8 cellular contexts compared by ENCODE assay signal in the genomic region with DNA sequence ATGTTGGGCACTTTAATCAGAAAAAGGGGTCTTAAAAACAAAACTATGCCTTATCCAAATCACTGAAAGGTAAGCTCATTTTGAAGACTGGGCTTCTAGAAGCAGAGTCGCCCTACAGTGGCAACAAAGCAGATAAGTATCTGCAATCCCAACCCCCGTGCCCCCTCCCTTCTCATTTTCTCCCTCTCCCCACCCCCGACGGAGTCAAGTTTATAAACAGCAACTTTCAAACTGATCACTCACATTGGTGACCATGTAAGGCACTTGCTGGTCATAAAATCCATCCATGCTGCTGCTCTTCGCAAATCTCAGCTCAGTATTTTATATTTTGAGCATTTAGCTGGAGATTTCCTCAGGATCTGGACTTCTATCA. TPM values are rescaled to one million over a fixed set of nuclear protein-coding genes. Genes with fewer than 3 reads are reported as not detected.
A peak's percentile ranks its signal among the peaks of the same experiment; 100 is the strongest.
DNase-seq lines count a peak whose midpoint lies in the region; ATAC-seq and TF ChIP-seq lines count a peak whose summit lies in the region.

No MANE protein-coding gene starts in this region.

- H3K9me3 Mint-ChIP-seq in stimulated activated naive CD8-positive, alpha-beta T cell treated with anti-CD3 and anti-CD28 coated beads, Interleukin-15, amount 100 ng/mL, for 72 hours = no peaks in the 10 kb centered on the region

- H3K79me2 ChIP-seq in Karpas-422 (ENCODE audit: low read length) = no peaks in the 10 kb centered on the region

- no peak for TF ChIP-seq CTCF in tibial nerve (IDR thresholded peaks at IDR 0.05)

- no peak for TF ChIP-seq POLR2A in tibial nerve (IDR thresholded peaks at IDR 0.05)

- DNase-seq in NCI-H2081 (lab: John Stamatoyannopoulos, UW) (peak; percentile 69 to 85), NCI-H2081 treated with DMSO at 0.1 percent for 48 hours (lab: John Stamatoyannopoulos, UW) (no peak), adipocyte (ENCODE audit: low read depth) (peak; percentile 39), iris pigment epithelial cell (ENCODE audit: low read depth) (peak; percentile 41), tibial nerve (ENCODE audit: low spot score in 2 of 2) (peak in 1 of 2 donors; percentile 47), Karpas-422 (no peak)
- DNase-seq in stimulated activated naive CD4-positive, alpha-beta T cell (lab: John Stamatoyannopoulos, UW) = no peak
- no peak for DNase-seq in stimulated activated naive CD8-positive, alpha-beta T cell treated with anti-CD3 and anti-CD28 coated beads, Interleukin-15, amount 100 ng/mL, for 72 hours

- no peak for ATAC-seq in stimulated activated naive CD8-positive, alpha-beta T cell treated with anti-CD3 and anti-CD28 coated beads, Interleukin-15, amount 100 ng/mL, for 72 hours

- no peaks in the 10 kb centered on the region for H3K36me3 ChIP-seq in adipocyte (ENCODE audit: control insufficient read depth, insufficient read depth, low read length, severe bottlenecking)
- no peaks in the 10 kb centered on the region for H3K36me3 ChIP-seq in tibial nerve
- no peaks in the 10 kb centered on the region for H3K36me3 ChIP-seq in Karpas-422 (ENCODE audit: insufficient read depth, low read length)

- no peak overlapping the region for H3K27ac Mint-ChIP-seq in stimulated activated naive CD8-positive, alpha-beta T cell treated with anti-CD3 and anti-CD28 coated beads, Interleukin-15, amount 100 ng/mL, for 72 hours

- H2AFZ ChIP-seq in Karpas-422 (ENCODE audit: low read length) = no peak overlapping the region

- peak overlapping the region; percentile 86 for H3K9ac ChIP-seq in adipocyte (ENCODE audit: low read length)
- no peak overlapping the region for H3K9ac ChIP-seq in Karpas-422 (ENCODE audit: low read length)

- H3K27me3 ChIP-seq in adipocyte (replicated peaks; ENCODE audit: control insufficient read depth, insufficient read depth, low read length) = no peaks in the 10 kb centered on the region
- H3K27me3 ChIP-seq in tibial nerve = no peaks in the 10 kb centered on the region
- H3K27me3 ChIP-seq in Karpas-422 (ENCODE audit: low read length) = no peaks in the 10 kb centered on the region

- 1 to 8% methylated on average over 5 of the region's 5 CpGs for WGBS in tibial nerve, 2 donors

- H3K4me1 ChIP-seq in adipocyte (ENCODE audit: control insufficient read depth, insufficient read depth, low read length) = peaks cover 32% of the 10 kb centered on the region
- H3K4me1 ChIP-seq in tibial nerve = peaks cover 0 to 19% (median 3%) of the 10 kb centered on the region in 4 donors
- H3K4me1 ChIP-seq in Karpas-422 (ENCODE audit: low read length) = 0 out of 2 replicates have a peak, but pooled peaks cover 2% of the 10 kb centered on the region

- no peak overlapping the region for H3K4me3 Mint-ChIP-seq in stimulated activated naive CD8-positive, alpha-beta T cell treated with anti-CD3 and anti-CD28 coated beads, Interleukin-15, amount 100 ng/mL, for 72 hours

- H3K27me3 Mint-ChIP-seq in stimulated activated naive CD8-positive, alpha-beta T cell treated with anti-CD3 and anti-CD28 coated beads, Interleukin-15, amount 100 ng/mL, for 72 hours = no peaks in the 10 kb centered on the region

- no peaks in the 10 kb centered on the region for H4K20me1 ChIP-seq in Karpas-422 (ENCODE audit: insufficient read depth, low read depth, low read length)

- no peak overlapping the region for H3K4me2 ChIP-seq in Karpas-422 (ENCODE audit: low read depth, low read length, poor library complexity, severe bottlenecking)

- H3K27ac ChIP-seq in tibial nerve (peak overlapping the region in 3 of 4 donors; percentile 12 to 96 (median 94)), Karpas-422 (ENCODE audit: low read length) (no peak overlapping the region)

- peak in 1 of 2 donors; percentile 5 for TF ChIP-seq EP300 in tibial nerve (IDR thresholded peaks at IDR 0.05)

- H3K9me3 ChIP-seq in adipocyte (ENCODE audit: control insufficient read depth, low read length) = no peaks in the 10 kb centered on the region
- no peaks in the 10 kb centered on the region for H3K9me3 ChIP-seq in tibial nerve
- H3K9me3 ChIP-seq in Karpas-422 (ENCODE audit: low read length) = no peaks in the 10 kb centered on the region

- H3K9me2 ChIP-seq in Karpas-422 (replicated peaks; ENCODE audit: insufficient read depth, low read length) = no peaks in the 10 kb centered on the region

- H3K4me3 ChIP-seq in adipocyte (ENCODE audit: low read length) (peak overlapping the region; percentile 93), tibial nerve (peak overlapping the region; percentile 52 to 73 (median 63)), Karpas-422 (ENCODE audit: low read length) (no peak overlapping the region)

- no peaks in the 10 kb centered on the region for H3K4me1 Mint-ChIP-seq in stimulated activated naive CD8-positive, alpha-beta T cell treated with anti-CD3 and anti-CD28 coated beads, Interleukin-15, amount 100 ng/mL, for 72 hours

RNA-seq across cellular contexts. Expression of gene ETV1, which starts 0.7 kb away (rescaled TPM):
- total RNA-seq in tibial nerve = 10 to 100 TPM in 3 of 4 donors, 1 to 10 TPM in 1; 8.4 to 13.3 (median 10.5) TPM
- total RNA-seq in Karpas-422 (2014; rRNA removed; shearing (Covaris generic); ENCODE audit: low replicate concordance) = not detected in 2 replicates

Comparison
In these comparisons a context has a peak if more than half of its experiments do, and no peak if none do; other contexts are left out.
1. DNase-seq: peak in NCI-H2081 (2 of 2), adipocyte (single experiment) and iris pigment epithelial cell (single experiment); none in NCI-H2081 treated with DMSO at 0.1 percent for 48 hours (single experiment), Karpas-422 (single experiment), stimulated activated naive CD4-positive, alpha-beta T cell (0 of 6) and stimulated activated naive CD8-positive, alpha-beta T cell treated with anti-CD3 and anti-CD28 coated beads, Interleukin-15, amount 100 ng/mL, for 72 hours (0 of 2).